ENCODE assay signal across 15 cellular contexts in genomic region chr11:36421546-36422155, GRCh38.
DNase-seq lines count a peak whose midpoint lies in the region; ATAC-seq and TF ChIP-seq lines count a peak whose summit lies in the region.
"Had no signal": no experiment of that assay in that cellular context is flagged by ENCODE, and none has a peak within 500 bp of the region (broad histone marks: within the 10 kb centered on the region; RNA-seq: fewer than 3 reads in every experiment).

No MANE protein-coding gene starts in this region.

- H3K4me1 Mint-ChIP-seq in activated T-helper 2 cell treated with anti-CD3 and anti-CD28 coated beads, Interferon-gamma antibody, Interleukin-2, Interleukin-4, amounts not matched to agents 10 μg/mL and 5 μg/mL and 100 μg/mL, durations not matched to agents 14 hours and 24 hours and 36 hours (ENCODE audit: low read depth), result peaks cover 56% of the 10 kb centered on the region

- peak overlapping the region; percentile 70 for H3K27ac Mint-ChIP-seq in activated T-helper 2 cell treated with anti-CD3 and anti-CD28 coated beads, Interferon-gamma antibody, Interleukin-2, Interleukin-4, amounts not matched to agents 10 μg/mL and 5 μg/mL and 100 μg/mL, durations not matched to agents 14 hours and 24 hours and 36 hours

- peaks cover 8% of the 10 kb centered on the region for H3K27me3 Mint-ChIP-seq in activated T-helper 2 cell treated with anti-CD3 and anti-CD28 coated beads, Interferon-gamma antibody, Interleukin-2, Interleukin-4, amounts not matched to agents 10 μg/mL and 5 μg/mL and 100 μg/mL, durations not matched to agents 14 hours and 24 hours and 36 hours (ENCODE audit: low read depth)

- peaks cover 10% of the 10 kb centered on the region for H3K27me3 ChIP-seq in left ventricle myocardium inferior (ENCODE audit: low read depth)
- no peaks in the 10 kb centered on the region for H3K27me3 ChIP-seq in upper lobe of right lung
- no peaks in the 10 kb centered on the region for H3K27me3 ChIP-seq in colonic mucosa
- H3K27me3 ChIP-seq: stomach had no signal

- H3K4me3 ChIP-seq in left ventricle myocardium inferior, result no peak overlapping the region
- H3K4me3 ChIP-seq in upper lobe of right lung, result no peak overlapping the region
- no peak overlapping the region for H3K4me3 ChIP-seq in colonic mucosa
- H3K4me3 ChIP-seq: cardiac muscle cell, stomach had no signal

- intact Hi-C loops in left ventricle myocardium inferior (cut with micrococcal nuclease), result no loop called here
- intact Hi-C loops in left ventricle myocardium superior (cut with micrococcal nuclease), result no loop called here
- intact Hi-C loops in activated T-helper 2 cell treated with anti-CD3 and anti-CD28 coated beads, Interferon-gamma antibody, Interleukin-2, Interleukin-4, amounts not matched to agents 10 μg/mL and 5 μg/mL and 100 μg/mL, durations not matched to agents 14 hours and 24 hours and 36 hours (cut with micrococcal nuclease), result loop anchor here (1.0 to 2.0 kb wide), 6 partner anchors 10 to 67 kb away; no protein-coding TSS in a partner anchor
- intact Hi-C loops in upper lobe of right lung (cut with DNase I), result no loop called here
- intact Hi-C loops in colonic mucosa (cut with DNase I), result no loop called here

- no peaks in the 10 kb centered on the region for H3K36me3 ChIP-seq in left ventricle myocardium inferior
- no peaks in the 10 kb centered on the region for H3K36me3 ChIP-seq in upper lobe of right lung
- H3K36me3 ChIP-seq in colonic mucosa, result peaks cover 9% of the 10 kb centered on the region
- H3K36me3 ChIP-seq: cardiac muscle cell, stomach, WERI-Rb-1 had no signal

- H3K4me1 ChIP-seq in left ventricle myocardium inferior (peaks cover 12% of the 10 kb centered on the region), upper lobe of right lung (peaks cover 25% of the 10 kb centered on the region), colonic mucosa (no peaks in the 10 kb centered on the region)

- no peak for ATAC-seq in left ventricle myocardium superior
- no peak for ATAC-seq in upper lobe of right lung

- no peaks in the 10 kb centered on the region for H3K9me3 Mint-ChIP-seq in activated T-helper 2 cell treated with anti-CD3 and anti-CD28 coated beads, Interferon-gamma antibody, Interleukin-2, Interleukin-4, amounts not matched to agents 10 μg/mL and 5 μg/mL and 100 μg/mL, durations not matched to agents 14 hours and 24 hours and 36 hours

- peaks cover 50% of the 10 kb centered on the region for H3K36me3 Mint-ChIP-seq in activated T-helper 2 cell treated with anti-CD3 and anti-CD28 coated beads, Interferon-gamma antibody, Interleukin-2, Interleukin-4, amounts not matched to agents 10 μg/mL and 5 μg/mL and 100 μg/mL, durations not matched to agents 14 hours and 24 hours and 36 hours (ENCODE audit: low read depth)

- H3K9ac ChIP-seq in colonic mucosa (ENCODE audit: low read depth in 2 of 2, low read length in 2 of 2), result no peak overlapping the region

- H3K9me3 ChIP-seq in left ventricle myocardium inferior (replicated peaks), result no peaks in the 10 kb centered on the region
- no peaks in the 10 kb centered on the region for H3K9me3 ChIP-seq in upper lobe of right lung
- H3K9me3 ChIP-seq in colonic mucosa, result no peaks in the 10 kb centered on the region
- H3K9me3 ChIP-seq: stomach had no signal

- DNase-seq in left ventricle myocardium inferior, result no peak
- DNase-seq in left ventricle myocardium superior, result no peak
- no peak for DNase-seq in activated T-helper 2 cell treated with anti-CD3 and anti-CD28 coated beads, Interferon-gamma antibody, Interleukin-2, Interleukin-4, amounts not matched to agents 10 μg/mL and 5 μg/mL and 100 μg/mL, durations not matched to agents 14 hours and 24 hours and 36 hours (ENCODE audit: low spot score)
- peak; percentile 1 for DNase-seq in mesenteric fat pad (ENCODE audit: low spot score)
- no peak for DNase-seq in upper lobe of right lung
- no peak for DNase-seq in effector CD8-positive, alpha-beta T cell (lab: John Stamatoyannopoulos, UW)
- DNase-seq in DMS79 treated with DMSO at 0.1 percent for 48 hours (lab: John Stamatoyannopoulos, UW), result no peak
- no peak for DNase-seq in colonic mucosa
- DNase-seq: activated effector memory CD4-positive, alpha-beta T cell treated with Interleukin-2 at 50 U/mL for 16 hours; GDM1; midbrain; SHP77; stomach; WERI-Rb-1 had no signal

- peak overlapping the region; percentile 61 for H3K27ac ChIP-seq in left ventricle myocardium inferior (replicated peaks)
- peak overlapping the region; percentile 43 for H3K27ac ChIP-seq in upper lobe of right lung
- H3K27ac ChIP-seq in colonic mucosa, result no peak overlapping the region
- H3K27ac ChIP-seq: cardiac muscle cell had no signal

- H3K4me3 Mint-ChIP-seq in activated T-helper 2 cell treated with anti-CD3 and anti-CD28 coated beads, Interferon-gamma antibody, Interleukin-2, Interleukin-4, amounts not matched to agents 10 μg/mL and 5 μg/mL and 100 μg/mL, durations not matched to agents 14 hours and 24 hours and 36 hours (ENCODE audit: low read depth), result peak overlapping the region; percentile 10

- TF ChIP-seq CTCF in left ventricle myocardium inferior (IDR thresholded peaks at IDR 0.05; ENCODE audit: borderline replicate concordance), result no peak
- no peak for TF ChIP-seq CTCF in upper lobe of right lung (IDR thresholded peaks at IDR 0.05)
- no peak for TF ChIP-seq CTCF in colonic mucosa (IDR thresholded peaks at IDR 0.05)
